ENCODE assay signal across 19 cellular contexts in the genomic region with DNA sequence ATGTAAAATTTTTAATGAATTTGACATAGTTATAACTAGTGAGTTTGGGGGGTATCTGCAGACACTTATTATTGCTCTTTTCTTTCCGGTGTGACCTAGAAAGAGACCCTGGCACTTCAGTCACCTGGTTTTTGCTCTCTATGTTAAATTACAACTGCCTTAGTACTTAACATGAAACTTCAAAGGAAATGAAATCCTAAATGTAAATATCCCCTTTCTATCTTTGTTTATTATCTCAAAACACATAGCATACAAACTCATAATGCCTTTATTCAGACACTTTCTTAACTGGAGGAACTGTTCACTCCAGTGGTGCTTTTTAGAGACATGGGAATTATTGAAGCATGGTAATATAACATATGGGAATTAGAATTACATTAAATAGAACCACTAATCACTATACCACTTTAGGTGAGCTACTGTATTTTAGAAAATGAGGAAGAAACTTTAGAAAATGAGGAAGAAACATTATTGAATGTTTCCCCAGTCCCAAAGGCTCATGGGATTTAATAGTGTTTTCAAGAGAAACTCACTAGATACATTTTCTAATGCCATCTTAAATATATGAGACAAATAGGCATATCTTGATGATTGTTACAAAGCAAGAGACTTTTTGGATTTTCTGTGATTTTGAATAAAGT.
A peak's percentile ranks its signal among the peaks of the same experiment; 100 is the strongest.
DNase-seq lines count a peak whose midpoint lies in the region; ATAC-seq and TF ChIP-seq lines count a peak whose summit lies in the region.
"Had no signal": no experiment of that assay in that cellular context is flagged by ENCODE, and none has a peak within 500 bp of the region (broad histone marks: within the 10 kb centered on the region; RNA-seq: fewer than 3 reads in every experiment).

No MANE protein-coding gene starts in this region.

- TF ChIP-seq CTCF in neutrophil (IDR thresholded peaks at IDR 0.05) = no peak

- H3K4me1 ChIP-seq in neutrophil (ENCODE audit: control insufficient read depth in 1 of 2, insufficient read depth in 1 of 2, low read depth in 1 of 2, low read length in 1 of 2) = peaks cover 21 to 25% of the 10 kb centered on the region in 2 experiments
- H3K4me1 ChIP-seq: Caco-2 had no signal

- peak overlapping the region; percentile 49 for H3K27ac ChIP-seq in neutrophil

- DNase-seq in SIG-M5 treated with dmso at 0.1 percent for 504 hours (lab: John Stamatoyannopoulos, UW; ENCODE audit: unreplicated experiment) (peak; percentile 19), SIG-M5 (lab: John Stamatoyannopoulos, UW) (no peak), MV-4-11 (lab: John Stamatoyannopoulos, UW) (peak; percentile 30), SKM-1 (lab: John Stamatoyannopoulos, UW; ENCODE audit: unreplicated experiment) (peak; percentile 9), kidney tubule cell (ENCODE audit: low spot score) (no peak)
- DNase-seq in activated CD4-positive, alpha-beta T cell treated with anti-CD3 and anti-CD28 coated beads, Interleukin-2, amount 50 U/mL, for 1 hour = no peak
- DNase-seq: 8988T, C1 segment of cervical spinal cord, Caco-2, DMS79, GDM1, IMR-90, NCI-H2029, NCI-H510A treated with DMSO at 0.1 percent for 48 hours, PC-3, SK-N-SH, T-helper 17 cell had no signal

- no peaks in the 10 kb centered on the region for H3K36me3 ChIP-seq in neutrophil

- H3K9me3 ChIP-seq in neutrophil = no peaks in the 10 kb centered on the region
- H3K9me3 ChIP-seq: Caco-2, SK-N-SH had no signal

- no peak overlapping the region for H3K4me3 ChIP-seq in neutrophil (ENCODE audit: low read depth in 1 of 2, low read length in 1 of 2)

- H3K27me3 ChIP-seq in neutrophil = no peaks in the 10 kb centered on the region

- ATAC-seq in HG03520 (IDR thresholded peaks at IDR 0.05; ENCODE audit: unreplicated experiment) = no peak
- ATAC-seq: PC-3, T-helper 17 cell had no signal

Comparison
In these comparisons a context has a peak if more than half of its experiments do, and no peak if none do; other contexts are left out.
1. DNase-seq: peak in SIG-M5 treated with dmso at 0.1 percent for 504 hours (single experiment), MV-4-11 (single experiment) and SKM-1 (single experiment); none in SIG-M5 (single experiment), kidney tubule cell (single experiment) and activated CD4-positive, alpha-beta T cell treated with anti-CD3 and anti-CD28 coated beads, Interleukin-2, amount 50 U/mL, for 1 hour (single experiment).